17 cellular contexts compared by ENCODE assay signal in the genomic region with DNA sequence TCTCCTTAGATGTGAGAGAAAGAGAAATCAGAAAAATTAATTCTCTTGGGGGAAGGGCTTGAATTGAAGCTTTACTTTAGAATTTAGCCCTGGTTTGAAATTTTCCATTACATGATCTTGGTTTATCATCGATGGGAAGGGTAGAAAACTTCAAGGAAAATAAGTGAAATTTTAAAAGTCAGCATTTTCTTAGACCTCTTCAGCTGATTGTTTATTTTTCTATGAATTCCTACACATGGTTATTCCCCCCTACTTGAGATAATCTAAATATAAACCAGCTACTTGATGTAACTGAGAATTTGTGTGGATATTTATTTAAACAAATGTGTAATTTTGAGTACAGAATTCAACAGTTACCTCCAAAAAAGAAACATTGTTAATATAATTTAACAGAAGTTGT. TPM values are rescaled to one million over a fixed set of nuclear protein-coding genes. Genes with fewer than 3 reads are reported as not detected.
A peak's percentile ranks its signal among the peaks of the same experiment; 100 is the strongest.
DNase-seq lines count a peak whose midpoint lies in the region; ATAC-seq, FAIRE-seq and TF ChIP-seq lines count a peak whose summit lies in the region.
"Had no signal": no experiment of that assay in that cellular context is flagged by ENCODE, and none has a peak within 500 bp of the region (broad histone marks: within the 10 kb centered on the region; RNA-seq: fewer than 3 reads in every experiment).

No MANE protein-coding gene starts in this region.

- POLR2A ChIA-PET in HepG2 (lab: Yijun Ruan, JAX) (no interaction called here), IMR-90 (lab: Charles Lee; ENCODE audit: unreplicated experiment) (interaction anchor here (0.6 kb wide), 1 partner anchor 23 kb away, joined by 3 read pairs; a partner anchor contains a TSS)

- H2BK5ac ChIP-seq in IMR-90 (ENCODE audit: low read depth, low read length, poor library complexity, severe bottlenecking), result no peak overlapping the region

- ATAC-seq in HepG2, result no peak
- no peak for ATAC-seq in right lobe of liver
- peak; percentile 65 for ATAC-seq in IMR-90 (ENCODE audit: low read depth)
- ATAC-seq in lower lobe of right lung, result no peak

- 97% methylated on average over 1 of the region's 1 CpG for WGBS in HepG2 (ENCODE audit: low lambda C conversion rate)
- 58% methylated on average over 1 of the region's 1 CpG for WGBS in right lobe of liver (ENCODE audit: insufficient coverage, low coverage, low lambda C conversion rate, missing lambda C conversion rate)
- WGBS in IMR-90 (ENCODE audit: extremely low coverage in 2 of 2, insufficient read length in 1 of 2), 2 experiments, result no CpG with 5 or more reads among the region's 1 CpG

- H3K36me3 ChIP-seq in HepG2 (replicated peaks in 1 of 2; ENCODE audit: control insufficient read depth in 1 of 2, insufficient read depth in 2 of 2, low read length in 2 of 2), result peaks cover 13 to 28% of the 10 kb centered on the region in 2 experiments; a peak in 4 of 5 replicates
- peaks cover 0 to 51% (median 13%) of the 10 kb centered on the region in 4 donors for H3K36me3 ChIP-seq in right lobe of liver
- H3K36me3 ChIP-seq in IMR-90 (ENCODE audit: control insufficient read depth, insufficient read depth, low read length), result peaks cover 11% of the 10 kb centered on the region
- peaks cover 62% of the 10 kb centered on the region for H3K36me3 ChIP-seq in lower lobe of right lung

- H3K27ac ChIP-seq in HepG2 (ENCODE audit: extremely low read length, insufficient read depth, low read length), result no peak overlapping the region
- H3K27ac ChIP-seq in right lobe of liver, result no peak overlapping the region
- no peak overlapping the region for H3K27ac ChIP-seq in IMR-90 (ENCODE audit: insufficient read depth, low read length)
- no peak overlapping the region for H3K27ac ChIP-seq in lower lobe of right lung
- H3K27ac ChIP-seq: C4-2B, KMS-11 had no signal

- H3K9ac ChIP-seq in HepG2 (ENCODE audit: insufficient read depth, low read depth, low read length) (no peak overlapping the region), IMR-90 (ENCODE audit: low read depth, low read length) (no peak overlapping the region)
- H3K9ac ChIP-seq: KMS-11 had no signal

- H3K14ac ChIP-seq in IMR-90 (replicated peaks; ENCODE audit: low read depth, low read length), result no peak overlapping the region

- H4K91ac ChIP-seq in IMR-90 (ENCODE audit: insufficient read depth, low read depth, low read length), result no peak overlapping the region

- no peak overlapping the region for H3K23ac ChIP-seq in IMR-90 (ENCODE audit: low read depth, low read length)

- H3K18ac ChIP-seq in IMR-90 (ENCODE audit: low read depth, low read length), result no peak overlapping the region

- H2BK20ac ChIP-seq in IMR-90 (ENCODE audit: low read depth, low read length), result no peak overlapping the region

- H3K56ac ChIP-seq in IMR-90 (ENCODE audit: extremely low read depth, insufficient read depth, low read length), result no peak overlapping the region

- in situ Hi-C loops in HepG2 (cut with HindIII; ENCODE audit: extremely low pct_ligation_motif_present, low pct_unique_long_range_greater_than_20kb), result no loop called here
- in situ Hi-C loops in IMR-90 (cut with MboI; ENCODE audit: low sequenced_read_pairs), result no loop called here

- BruUV-seq in HepG2 (replicated peaks; lab: Mats Ljungman, UMichigan) (TSS peak; percentile 43), IMR-90 (replicated peaks; lab: Mats Ljungman, UMichigan) (TSS peak; percentile 93)

- no peak for TF ChIP-seq POLR2A in HepG2 (IDR thresholded peaks at IDR 0.05; ENCODE audit: insufficient read depth in 1 of 2, low read depth in 2 of 2, low read length in 2 of 2)
- TF ChIP-seq POLR2A in right lobe of liver (IDR thresholded peaks at IDR 0.05), result no peak
- no peak for TF ChIP-seq POLR2A in IMR-90 (IDR thresholded peaks at IDR 0.05; ENCODE audit: low read depth, low read length)

- no peaks in the 10 kb centered on the region; the same call in 1 of the 2 replicates for H3K9me1 ChIP-seq in IMR-90 (ENCODE audit: insufficient read depth, low read length)

- H4K5ac ChIP-seq in IMR-90 (ENCODE audit: low read depth, low read length), result no peak overlapping the region

- TF ChIP-seq EP300 in HepG2 (IDR thresholded peaks at IDR 0.05; ENCODE audit: low read depth in 2 of 2, low read length in 2 of 2), result no peak
- no peak for TF ChIP-seq EP300 in HepG2 (CRISPR knock-in tag; IDR thresholded peaks at IDR 0.05; ENCODE audit: borderline replicate concordance)

- intact Hi-C loops in HepG2 (cut with micrococcal nuclease; ENCODE audit: unreplicated experiment) (no loop called here), right lobe of liver (cut with DNase I) (no loop called here), IMR-90 (cut with micrococcal nuclease) (no loop called here), lower lobe of right lung (cut with DNase I) (no loop called here)

- no peak overlapping the region for H2BK120ac ChIP-seq in IMR-90 (ENCODE audit: low read depth, low read length)

- H3K4me1 ChIP-seq in HepG2 (ENCODE audit: insufficient read depth, low read length) (no peaks in the 10 kb centered on the region), right lobe of liver (no peaks in the 10 kb centered on the region), IMR-90 (ENCODE audit: control insufficient read depth, insufficient read depth, low read length) (no peaks in the 10 kb centered on the region; the same call in 1 of the 2 replicates), lower lobe of right lung (no peaks in the 10 kb centered on the region)
- H3K4me1 ChIP-seq: BE2C had no signal

- CTCF ChIA-PET in HepG2 (lab: Yijun Ruan, JAX; ENCODE audit: low intra/inter-chr PET ratio, low total read pairs) (no interaction called here), IMR-90 (lab: Yijun Ruan, JAX) (interaction anchor here (0.7 to 0.9 kb wide), 2 partner anchors 43 to 217 kb away, joined by 3 read pairs; no protein-coding TSS in a partner anchor)

- H3K27me3 ChIP-seq in HepG2 (ENCODE audit: control insufficient read depth in 1 of 2, insufficient read depth in 2 of 2, low read length in 2 of 2) (no peaks in the 10 kb centered on the region), right lobe of liver (no peaks in the 10 kb centered on the region), IMR-90 (ENCODE audit: control insufficient read depth, insufficient read depth, low read length) (no peaks in the 10 kb centered on the region), lower lobe of right lung (ENCODE audit: low read depth) (no peaks in the 10 kb centered on the region)
- H3K27me3 ChIP-seq: BE2C had no signal

- H3K9me3 ChIP-seq in HepG2 (ENCODE audit: low read length) (no peaks in the 10 kb centered on the region), right lobe of liver (no peaks in the 10 kb centered on the region), IMR-90 (ENCODE audit: control insufficient read depth, insufficient read depth, low read length) (no peaks in the 10 kb centered on the region), lower lobe of right lung (no peaks in the 10 kb centered on the region)
- H3K9me3 ChIP-seq: BE2C had no signal

- H3K4me2 ChIP-seq in HepG2 (ENCODE audit: low read depth, low read length) (no peak overlapping the region), IMR-90 (ENCODE audit: low read depth, low read length) (no peak overlapping the region; the same call in 1 of the 2 replicates)
- H3K4me2 ChIP-seq: KMS-11 had no signal

- no peak overlapping the region for H2BK15ac ChIP-seq in IMR-90 (ENCODE audit: low read depth, low read length)

- H3K4me3 ChIP-seq in HepG2 (replicated peaks in 1 of 3; ENCODE audit: insufficient read depth in 1 of 3, low read depth in 2 of 3, low read length in 3 of 3) (no peak overlapping the region), right lobe of liver (no peak overlapping the region), IMR-90 (ENCODE audit: insufficient read depth, low read depth, low read length) (no peak overlapping the region), choroid plexus epithelial cell (ENCODE audit: low read depth, low read length) (no peak overlapping the region), lower lobe of right lung (no peak overlapping the region)

- no peak for FAIRE-seq in HepG2 (lab: Jason Lieb, UNC)
- FAIRE-seq: GM19239 had no signal

- H3K79me2 ChIP-seq in HepG2 (ENCODE audit: insufficient read depth, low read length), result no peaks in the 10 kb centered on the region

- no peak overlapping the region for H2AK5ac ChIP-seq in IMR-90 (ENCODE audit: low read depth, low read length)

- dilution Hi-C loops in IMR-90 (cut with HindIII; ENCODE audit: low sequenced_read_pairs, unreplicated experiment), result no loop called here

- TF ChIP-seq CTCF in HepG2 (CRISPR knock-in tag; IDR thresholded peaks at IDR 0.05) (no peak), right lobe of liver (IDR thresholded peaks at IDR 0.05) (no peak), IMR-90 (conservative IDR thresholded peaks at IDR 0.05; ENCODE audit: low read depth, low read length) (no peak), choroid plexus epithelial cell (conservative IDR thresholded peaks at IDR 0.05; ENCODE audit: low read depth, low read length) (no peak), lower lobe of right lung (IDR thresholded peaks at IDR 0.05) (no peak)

- TF ChIP-seq RAD21 in HepG2 (CRISPR knock-in tag; IDR thresholded peaks at IDR 0.05) (no peak), IMR-90 (IDR thresholded peaks at IDR 0.05; ENCODE audit: low read length) (no peak)

- H3K4ac ChIP-seq in IMR-90 (ENCODE audit: low read depth, low read length), result no peak overlapping the region

- H4K20me1 ChIP-seq in HepG2 (ENCODE audit: insufficient read depth, low read length), result no peaks in the 10 kb centered on the region
- H4K20me1 ChIP-seq in IMR-90 (ENCODE audit: insufficient read depth, low read length), result no peaks in the 10 kb centered on the region

- no peak overlapping the region for H2AK9ac ChIP-seq in IMR-90 (replicated peaks; ENCODE audit: low read depth, low read length, poor library complexity)

- DNase-seq in HepG2 (ENCODE audit: low spot score), result no peak
- no peak for DNase-seq in right lobe of liver
- DNase-seq in IMR-90, result peak; percentile 38
- peak; percentile 32 for DNase-seq in choroid plexus epithelial cell (ENCODE audit: low read depth)
- no peak for DNase-seq in NCI-H2196 treated with DMSO at 0.1 percent for 48 hours (lab: John Stamatoyannopoulos, UW; ENCODE audit: unreplicated experiment)
- DNase-seq in activated T-cell treated with anti-CD3 and anti-CD28 coated beads, Interleukin-2, amount 50 U/mL, for 1 hour, result no peak
- DNase-seq in lower lobe of right lung, result no peak
- DNase-seq: BE2C; CD4-positive, alpha-beta memory T cell; DND-41; GF-D8; GOT3; H9 had no signal

- no peak overlapping the region for H2AFZ ChIP-seq in HepG2 (ENCODE audit: low read length)
- no peak overlapping the region for H2AFZ ChIP-seq in IMR-90 (replicated peaks; ENCODE audit: low read length, poor library complexity)

- no peaks in the 10 kb centered on the region for H3K79me1 ChIP-seq in IMR-90 (ENCODE audit: low read depth in 1 of 2, low read length in 2 of 2)

- no peak overlapping the region for H4K8ac ChIP-seq in IMR-90 (ENCODE audit: low read depth in 2 of 2, low read length in 2 of 2)

RNA-seq across cellular contexts. Expression of a gene that starts 10.9 kb away (rescaled TPM):
- total RNA-seq in HepG2 (2016; rRNA removed; fragmentation: Illumina TruSeq; extraction: Trizol) (2.7 and 2.8 TPM in 2 replicates), right lobe of liver (under 1 TPM; 0.37 to 0.80 (median 0.37) TPM), IMR-90 (2012; rRNA removed) (1.1 and 2.2 TPM in 2 replicates), lower lobe of right lung (6.4 TPM)
- total RNA-seq in HepG2 (2016; cell fraction: cytosol; rRNA removed; fragmentation: Illumina TruSeq; extraction: Trizol; ENCODE audit: low read depth), result 0.53 and 1.0 TPM in 2 replicates
- 2.0 and 2.4 TPM in 2 replicates for total RNA-seq in HepG2 (2016; cell fraction: insoluble cytoplasmic fraction; rRNA removed; fragmentation: Illumina TruSeq; extraction: Trizol)
- total RNA-seq in HepG2 (2016; cell fraction: membrane; rRNA removed; fragmentation: Illumina TruSeq; extraction: Trizol), result 1.1 and 1.4 TPM in 2 replicates
- 0.93 and 2.3 TPM in 2 replicates for total RNA-seq in HepG2 (2016; cell fraction: nucleus; rRNA removed; fragmentation: Illumina TruSeq; extraction: Trizol)
- polyA plus RNA-seq in HepG2 (2011; rRNA removed) (0.49 and 0.61 TPM in 2 replicates), IMR-90 (2012; rRNA removed) (0.89 and 1.1 TPM in 2 replicates)
- polyA plus RNA-seq in HepG2 (2011; cell fraction: cytosol; rRNA removed), result 0.23 and 0.24 TPM in 2 replicates
- polyA plus RNA-seq in HepG2 (2011; cell fraction: nucleus; rRNA removed), result 0.50 and 0.55 TPM in 2 replicates
- 0.24 and 0.52 TPM in 2 replicates for polyA plus RNA-seq in HepG2 (2012)
- 0.49 and 0.62 TPM in 2 replicates for polyA plus RNA-seq in HepG2 (2016; cell fraction: cytosol; fragmentation: Illumina TruSeq; extraction: Trizol; ENCODE audit: low read depth)
- polyA plus RNA-seq in HepG2 (2016; cell fraction: insoluble cytoplasmic fraction; fragmentation: Illumina TruSeq; extraction: Trizol; ENCODE audit: low read depth), result 1.7 and 2.2 TPM in 2 replicates
- 0.73 and 0.88 TPM in 2 replicates for polyA plus RNA-seq in HepG2 (2016; cell fraction: membrane; fragmentation: Illumina TruSeq; extraction: Trizol; ENCODE audit: low read depth)
- 1.6 and 2.0 TPM in 2 replicates for polyA plus RNA-seq in HepG2 (2016; cell fraction: nucleus; fragmentation: Illumina TruSeq; extraction: Trizol; ENCODE audit: insufficient read depth, low read depth)
- polyA minus RNA-seq in HepG2 (2011; rRNA and poly(A)+ RNA removed; ENCODE audit: low replicate concordance), result 0.16 and 0.65 TPM in 2 replicates
- not detected in 2 replicates for polyA minus RNA-seq in HepG2 (2011; cell fraction: cytosol; rRNA and poly(A)+ RNA removed)
- polyA minus RNA-seq in HepG2 (2011; cell fraction: nucleus; rRNA and poly(A)+ RNA removed), result 0.52 and 1.1 TPM in 2 replicates
- polyA plus RNA-seq in IMR-90 (2012; cell fraction: cytosol; rRNA removed), result 0.13 and 0.23 TPM in 2 replicates
- polyA plus RNA-seq in IMR-90 (2012; cell fraction: nucleus; rRNA removed; ENCODE audit: low replicate concordance), result 0.13 and 1.3 TPM in 2 replicates
- total RNA-seq: CD4-positive, alpha-beta memory T cell had no signal
- polyA plus RNA-seq: CD4-positive, alpha-beta memory T cell; IgD-negative memory B cell had no signal

RNA-seq across cellular contexts. Expression of a gene that starts 11.2 kb away (rescaled TPM):
- total RNA-seq in HepG2 (2016; rRNA removed; fragmentation: Illumina TruSeq; extraction: Trizol) (22.5 and 31.8 TPM in 2 replicates), right lobe of liver (1 to 10 TPM; 4.7 to 7.7 (median 6.0) TPM), IMR-90 (2012; rRNA removed) (17.2 and 24.4 TPM in 2 replicates), lower lobe of right lung (20.6 TPM)
- total RNA-seq in HepG2 (2016; cell fraction: cytosol; rRNA removed; fragmentation: Illumina TruSeq; extraction: Trizol; ENCODE audit: low read depth), result 5.5 and 7.1 TPM in 2 replicates
- 24.1 and 31.3 TPM in 2 replicates for total RNA-seq in HepG2 (2016; cell fraction: insoluble cytoplasmic fraction; rRNA removed; fragmentation: Illumina TruSeq; extraction: Trizol)
- total RNA-seq in HepG2 (2016; cell fraction: membrane; rRNA removed; fragmentation: Illumina TruSeq; extraction: Trizol), result 21.5 and 25.6 TPM in 2 replicates
- total RNA-seq in HepG2 (2016; cell fraction: nucleus; rRNA removed; fragmentation: Illumina TruSeq; extraction: Trizol), result 12.3 and 17.7 TPM in 2 replicates
- polyA plus RNA-seq in HepG2 (2011; rRNA removed) (8.3 and 11.2 TPM in 2 replicates), IMR-90 (2012; rRNA removed) (7.1 and 8.4 TPM in 2 replicates)
- polyA plus RNA-seq in HepG2 (2011; cell fraction: cytosol; rRNA removed), result 5.9 and 8.2 TPM in 2 replicates
- 3.1 and 4.5 TPM in 2 replicates for polyA plus RNA-seq in HepG2 (2011; cell fraction: nucleus; rRNA removed)
- 15.3 and 16.6 TPM in 2 replicates for polyA plus RNA-seq in HepG2 (2012)
- 5.3 and 5.9 TPM in 2 replicates for polyA plus RNA-seq in HepG2 (2016; cell fraction: cytosol; fragmentation: Illumina TruSeq; extraction: Trizol; ENCODE audit: low read depth)
- 31.6 and 37.6 TPM in 2 replicates for polyA plus RNA-seq in HepG2 (2016; cell fraction: insoluble cytoplasmic fraction; fragmentation: Illumina TruSeq; extraction: Trizol; ENCODE audit: low read depth)
- polyA plus RNA-seq in HepG2 (2016; cell fraction: membrane; fragmentation: Illumina TruSeq; extraction: Trizol; ENCODE audit: low read depth), result 13.7 and 14.2 TPM in 2 replicates
- polyA plus RNA-seq in HepG2 (2016; cell fraction: nucleus; fragmentation: Illumina TruSeq; extraction: Trizol; ENCODE audit: insufficient read depth, low read depth), result 17.2 and 18.1 TPM in 2 replicates
- 7.3 and 9.0 TPM in 2 replicates for polyA minus RNA-seq in HepG2 (2011; rRNA and poly(A)+ RNA removed; ENCODE audit: low replicate concordance)
- 8.0 and 9.8 TPM in 2 replicates for polyA minus RNA-seq in HepG2 (2011; cell fraction: cytosol; rRNA and poly(A)+ RNA removed)
- 9.3 and 14.2 TPM in 2 replicates for polyA minus RNA-seq in HepG2 (2011; cell fraction: nucleus; rRNA and poly(A)+ RNA removed)
- 2.1 and 2.5 TPM in 2 replicates for polyA plus RNA-seq in IMR-90 (2012; cell fraction: cytosol; rRNA removed)
- polyA plus RNA-seq in IMR-90 (2012; cell fraction: nucleus; rRNA removed; ENCODE audit: low replicate concordance), result 1.3 and 4.8 TPM in 2 replicates

RNA-seq across cellular contexts. Expression of a gene that starts 23.6 kb away (rescaled TPM):
- total RNA-seq in HepG2 (2016; rRNA removed; fragmentation: Illumina TruSeq; extraction: Trizol) (98.3 and 125 TPM in 2 replicates), right lobe of liver (10 to 100 TPM; 27.9 to 36.6 (median 31.4) TPM), IMR-90 (2012; rRNA removed) (35.5 and 48.9 TPM in 2 replicates), lower lobe of right lung (35.9 TPM)
- 86.0 and 99.1 TPM in 2 replicates for total RNA-seq in HepG2 (2016; cell fraction: cytosol; rRNA removed; fragmentation: Illumina TruSeq; extraction: Trizol; ENCODE audit: low read depth)
- total RNA-seq in HepG2 (2016; cell fraction: insoluble cytoplasmic fraction; rRNA removed; fragmentation: Illumina TruSeq; extraction: Trizol), result 95.4 and 137 TPM in 2 replicates
- 151 and 157 TPM in 2 replicates for total RNA-seq in HepG2 (2016; cell fraction: membrane; rRNA removed; fragmentation: Illumina TruSeq; extraction: Trizol)
- 41.0 and 42.0 TPM in 2 replicates for total RNA-seq in HepG2 (2016; cell fraction: nucleus; rRNA removed; fragmentation: Illumina TruSeq; extraction: Trizol)
- polyA plus RNA-seq in HepG2 (2011; rRNA removed) (84.5 and 87.5 TPM in 2 replicates), IMR-90 (2012; rRNA removed) (103 and 119 TPM in 2 replicates)
- 56.0 and 67.8 TPM in 2 replicates for polyA plus RNA-seq in HepG2 (2011; cell fraction: cytosol; rRNA removed)
- polyA plus RNA-seq in HepG2 (2011; cell fraction: nucleus; rRNA removed), result 18.9 and 27.2 TPM in 2 replicates
- polyA plus RNA-seq in HepG2 (2012), result 42.6 and 43.7 TPM in 2 replicates
- polyA plus RNA-seq in HepG2 (2016; cell fraction: cytosol; fragmentation: Illumina TruSeq; extraction: Trizol; ENCODE audit: low read depth), result 105 and 110 TPM in 2 replicates
- polyA plus RNA-seq in HepG2 (2016; cell fraction: insoluble cytoplasmic fraction; fragmentation: Illumina TruSeq; extraction: Trizol; ENCODE audit: low read depth), result 119 and 131 TPM in 2 replicates
- polyA plus RNA-seq in HepG2 (2016; cell fraction: membrane; fragmentation: Illumina TruSeq; extraction: Trizol; ENCODE audit: low read depth), result 134 and 136 TPM in 2 replicates
- 53.8 and 59.9 TPM in 2 replicates for polyA plus RNA-seq in HepG2 (2016; cell fraction: nucleus; fragmentation: Illumina TruSeq; extraction: Trizol; ENCODE audit: insufficient read depth, low read depth)
- polyA minus RNA-seq in HepG2 (2011; rRNA and poly(A)+ RNA removed; ENCODE audit: low replicate concordance), result 15.2 and 38.1 TPM in 2 replicates
- 6.4 and 8.4 TPM in 2 replicates for polyA minus RNA-seq in HepG2 (2011; cell fraction: cytosol; rRNA and poly(A)+ RNA removed)
- polyA minus RNA-seq in HepG2 (2011; cell fraction: nucleus; rRNA and poly(A)+ RNA removed), result 10.0 and 14.3 TPM in 2 replicates
- polyA plus RNA-seq in IMR-90 (2012; cell fraction: cytosol; rRNA removed), result 51.4 and 105 TPM in 2 replicates
- 11.7 and 25.7 TPM in 2 replicates for polyA plus RNA-seq in IMR-90 (2012; cell fraction: nucleus; rRNA removed; ENCODE audit: low replicate concordance)

RNA-seq across cellular contexts. Expression of a gene that starts 23.8 kb away (rescaled TPM):
- total RNA-seq in HepG2 (2016; rRNA removed; fragmentation: Illumina TruSeq; extraction: Trizol) (123 and 187 TPM in 2 replicates), right lobe of liver (100 to 1,000 TPM; 114 to 191 (median 130) TPM), IMR-90 (2012; rRNA removed) (83.2 and 130 TPM in 2 replicates), lower lobe of right lung (91.2 TPM)
- total RNA-seq in HepG2 (2016; cell fraction: cytosol; rRNA removed; fragmentation: Illumina TruSeq; extraction: Trizol; ENCODE audit: low read depth), result 14.7 and 15.7 TPM in 2 replicates
- total RNA-seq in HepG2 (2016; cell fraction: insoluble cytoplasmic fraction; rRNA removed; fragmentation: Illumina TruSeq; extraction: Trizol), result 133 and 194 TPM in 2 replicates
- 36.7 and 46.5 TPM in 2 replicates for total RNA-seq in HepG2 (2016; cell fraction: membrane; rRNA removed; fragmentation: Illumina TruSeq; extraction: Trizol)
- total RNA-seq in HepG2 (2016; cell fraction: nucleus; rRNA removed; fragmentation: Illumina TruSeq; extraction: Trizol), result 59.2 and 72.0 TPM in 2 replicates
- polyA plus RNA-seq in HepG2 (2011; rRNA removed) (117 and 131 TPM in 2 replicates), IMR-90 (2012; rRNA removed) (165 and 166 TPM in 2 replicates)
- polyA plus RNA-seq in HepG2 (2011; cell fraction: cytosol; rRNA removed), result 110 and 143 TPM in 2 replicates
- polyA plus RNA-seq in HepG2 (2011; cell fraction: nucleus; rRNA removed), result 55.2 and 68.9 TPM in 2 replicates
- 81.8 and 87.4 TPM in 2 replicates for polyA plus RNA-seq in HepG2 (2012)
- polyA plus RNA-seq in HepG2 (2016; cell fraction: cytosol; fragmentation: Illumina TruSeq; extraction: Trizol; ENCODE audit: low read depth), result 15.3 and 16.3 TPM in 2 replicates
- polyA plus RNA-seq in HepG2 (2016; cell fraction: insoluble cytoplasmic fraction; fragmentation: Illumina TruSeq; extraction: Trizol; ENCODE audit: low read depth), result 172 and 198 TPM in 2 replicates
- 35.7 and 38.8 TPM in 2 replicates for polyA plus RNA-seq in HepG2 (2016; cell fraction: membrane; fragmentation: Illumina TruSeq; extraction: Trizol; ENCODE audit: low read depth)
- 93.2 and 95.0 TPM in 2 replicates for polyA plus RNA-seq in HepG2 (2016; cell fraction: nucleus; fragmentation: Illumina TruSeq; extraction: Trizol; ENCODE audit: insufficient read depth, low read depth)
- 413 and 446 TPM in 2 replicates for polyA minus RNA-seq in HepG2 (2011; rRNA and poly(A)+ RNA removed; ENCODE audit: low replicate concordance)
- polyA minus RNA-seq in HepG2 (2011; cell fraction: cytosol; rRNA and poly(A)+ RNA removed), result 60.0 and 64.5 TPM in 2 replicates
- 20.6 and 32.0 TPM in 2 replicates for polyA minus RNA-seq in HepG2 (2011; cell fraction: nucleus; rRNA and poly(A)+ RNA removed)
- polyA plus RNA-seq in IMR-90 (2012; cell fraction: cytosol; rRNA removed), result 28.8 and 42.1 TPM in 2 replicates
- polyA plus RNA-seq in IMR-90 (2012; cell fraction: nucleus; rRNA removed; ENCODE audit: low replicate concordance), result 26.7 and 38.4 TPM in 2 replicates

RNA-seq across cellular contexts. Expression of a gene that starts 37.7 kb away (rescaled TPM):
- total RNA-seq in HepG2 (2016; rRNA removed; fragmentation: Illumina TruSeq; extraction: Trizol) (62.2 and 73.2 TPM in 2 replicates), right lobe of liver (10 to 100 TPM; 10.8 to 37.4 (median 23.3) TPM), IMR-90 (2012; rRNA removed) (27.2 and 33.1 TPM in 2 replicates), lower lobe of right lung (26.1 TPM)
- total RNA-seq in HepG2 (2016; cell fraction: cytosol; rRNA removed; fragmentation: Illumina TruSeq; extraction: Trizol; ENCODE audit: low read depth), result 15.1 and 15.7 TPM in 2 replicates
- total RNA-seq in HepG2 (2016; cell fraction: insoluble cytoplasmic fraction; rRNA removed; fragmentation: Illumina TruSeq; extraction: Trizol), result 63.4 and 67.7 TPM in 2 replicates
- total RNA-seq in HepG2 (2016; cell fraction: membrane; rRNA removed; fragmentation: Illumina TruSeq; extraction: Trizol), result 30.4 and 35.5 TPM in 2 replicates
- 32.8 and 36.5 TPM in 2 replicates for total RNA-seq in HepG2 (2016; cell fraction: nucleus; rRNA removed; fragmentation: Illumina TruSeq; extraction: Trizol)
- polyA plus RNA-seq in HepG2 (2011; rRNA removed) (21.5 and 26.4 TPM in 2 replicates), IMR-90 (2012; rRNA removed) (15.3 and 15.5 TPM in 2 replicates)
- polyA plus RNA-seq in HepG2 (2011; cell fraction: cytosol; rRNA removed), result 15.5 and 18.8 TPM in 2 replicates
- polyA plus RNA-seq in HepG2 (2011; cell fraction: nucleus; rRNA removed), result 9.0 and 9.7 TPM in 2 replicates
- 19.8 and 28.1 TPM in 2 replicates for polyA plus RNA-seq in HepG2 (2012)
- polyA plus RNA-seq in HepG2 (2016; cell fraction: cytosol; fragmentation: Illumina TruSeq; extraction: Trizol; ENCODE audit: low read depth), result 7.9 TPM in 2 replicates
- 71.4 and 72.1 TPM in 2 replicates for polyA plus RNA-seq in HepG2 (2016; cell fraction: insoluble cytoplasmic fraction; fragmentation: Illumina TruSeq; extraction: Trizol; ENCODE audit: low read depth)
- polyA plus RNA-seq in HepG2 (2016; cell fraction: membrane; fragmentation: Illumina TruSeq; extraction: Trizol; ENCODE audit: low read depth), result 18.4 and 21.2 TPM in 2 replicates
- 37.6 and 38.9 TPM in 2 replicates for polyA plus RNA-seq in HepG2 (2016; cell fraction: nucleus; fragmentation: Illumina TruSeq; extraction: Trizol; ENCODE audit: insufficient read depth, low read depth)
- polyA minus RNA-seq in HepG2 (2011; rRNA and poly(A)+ RNA removed; ENCODE audit: low replicate concordance), result 27.1 and 37.7 TPM in 2 replicates
- polyA minus RNA-seq in HepG2 (2011; cell fraction: cytosol; rRNA and poly(A)+ RNA removed), result 30.4 and 33.5 TPM in 2 replicates
- polyA minus RNA-seq in HepG2 (2011; cell fraction: nucleus; rRNA and poly(A)+ RNA removed), result 24.3 and 31.8 TPM in 2 replicates
- polyA plus RNA-seq in IMR-90 (2012; cell fraction: cytosol; rRNA removed), result 5.4 and 6.9 TPM in 2 replicates
- polyA plus RNA-seq in IMR-90 (2012; cell fraction: nucleus; rRNA removed; ENCODE audit: low replicate concordance), result 3.6 and 8.3 TPM in 2 replicates

Comparison
In these comparisons a context has a peak if more than half of its experiments do, and no peak if none do; other contexts are left out.
1. DNase-seq: peak in IMR-90 (single experiment) and choroid plexus epithelial cell (single experiment); none in HepG2 (single experiment), right lobe of liver (0 of 3), NCI-H2196 treated with DMSO at 0.1 percent for 48 hours (single experiment), activated T-cell treated with anti-CD3 and anti-CD28 coated beads, Interleukin-2, amount 50 U/mL, for 1 hour (single experiment) and lower lobe of right lung (single experiment).